20 cellular contexts compared by ENCODE assay signal in the genomic region with DNA sequence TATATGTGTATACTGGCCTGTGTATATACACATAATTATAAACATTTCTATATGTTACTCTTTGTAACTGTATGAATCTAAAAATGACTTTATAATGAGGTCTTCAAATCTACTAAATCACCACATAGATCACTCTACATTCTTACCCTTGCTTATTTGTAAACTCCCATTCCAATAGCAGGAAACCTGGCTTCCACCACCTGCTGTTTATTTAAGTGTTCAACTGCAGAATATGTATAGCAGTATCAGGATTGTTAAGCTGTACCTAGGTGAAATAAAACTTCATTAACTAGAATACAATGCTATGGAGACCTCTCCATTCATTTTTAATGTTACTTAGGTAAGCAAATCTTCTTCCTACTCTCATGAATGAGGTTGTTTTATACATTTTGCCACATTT.
"Had no signal": no experiment of that assay in that cellular context is flagged by ENCODE, and none has a peak within 500 bp of the region (broad histone marks: within the 10 kb centered on the region; RNA-seq: fewer than 3 reads in every experiment).

No MANE protein-coding gene starts in this region.

- DNase-seq: KBM-7, MG63, NCI-H1092 treated with DMSO at 0.1 percent for 48 hours, NCI-H1436, NCI-H187, NCI-H2029, NCI-H2081 treated with DMSO at 0.1 percent for 48 hours, NCI-H2171, NCI-H226, NCI-H446, NCI-H510A, NCI-H524 treated with DMSO at 0.1 percent for 48 hours, NCI-H774, OCI-M1, PC-9, Peyer's patch, SHP77 treated with DMSO at 0.1 percent for 48 hours, SJCRH30 had no signal

- H2AFZ ChIP-seq: PC-9 had no signal

- H3K27ac ChIP-seq: PC-9, Peyer's patch, SJCRH30 had no signal

- H3K4me1 ChIP-seq: Peyer's patch, SJCRH30 had no signal

- H3K4me2 ChIP-seq: PC-9 had no signal

- H3K9me3 ChIP-seq: MG63, Peyer's patch, SJCRH30 had no signal

- H3K27me3 ChIP-seq: MG63, Peyer's patch, SJCRH30 had no signal

- ATAC-seq: Right ventricle myocardium inferior, SK-N-SH treated with all-trans-retinoic acid at 6 μM for 48 hours had no signal

- H3K4me3 ChIP-seq: MG63, PC-9, Peyer's patch, SJCRH30 had no signal

- H3K36me3 ChIP-seq: MG63, Peyer's patch, SJCRH30 had no signal
